In the genomic region with DNA sequence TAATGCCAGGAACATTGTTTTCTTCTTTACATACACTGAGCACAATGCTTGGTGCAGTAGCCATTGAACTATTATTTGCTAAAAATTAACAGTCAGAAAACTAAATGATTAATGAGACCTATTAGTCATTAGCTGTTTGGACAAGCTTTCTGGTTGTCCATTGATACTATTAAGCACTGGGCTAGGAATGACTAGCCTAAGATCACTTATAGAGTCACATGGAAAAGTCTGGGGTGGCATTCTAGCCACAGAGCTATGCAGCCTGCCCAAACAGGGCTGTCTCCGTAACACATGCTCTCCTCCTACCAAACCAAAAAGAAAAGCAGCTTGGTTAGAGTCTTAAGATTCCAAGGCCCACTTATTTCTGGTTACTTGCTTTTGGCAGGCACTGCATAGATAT, we compare ENCODE assay signal across 1 cellular context.
TF ChIP-seq lines count a peak whose summit lies in the region.

No MANE protein-coding gene starts in this region.

TF ChIP-seq in WTC11, 78 proteins besides CTCF, POLR2A, EP300 and RAD21 (continued from another document):
- TF ChIP-seq, protein P1, sequence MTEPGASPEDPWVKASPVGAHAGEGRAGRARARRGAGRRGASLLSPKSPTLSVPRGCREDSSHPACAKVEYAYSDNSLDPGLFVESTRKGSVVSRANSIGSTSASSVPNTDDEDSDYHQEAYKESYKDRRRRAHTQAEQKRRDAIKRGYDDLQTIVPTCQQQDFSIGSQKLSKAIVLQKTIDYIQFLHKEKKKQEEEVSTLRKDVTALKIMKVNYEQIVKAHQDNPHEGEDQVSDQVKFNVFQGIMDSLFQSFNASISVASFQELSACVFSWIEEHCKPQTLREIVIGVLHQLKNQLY (CRISPR knock-in tag; IDR thresholded peaks at IDR 0.05): no peak
